25 cellular contexts compared by ENCODE assay signal in genomic region chr22:33770723-33771122, GRCh38.
DNase-seq lines count a peak whose midpoint lies in the region; ATAC-seq and TF ChIP-seq lines count a peak whose summit lies in the region.
"Had no signal": no experiment of that assay in that cellular context is flagged by ENCODE, and none has a peak within 500 bp of the region (broad histone marks: within the 10 kb centered on the region; RNA-seq: fewer than 3 reads in every experiment).

No MANE protein-coding gene starts in this region.

- no peak for DNase-seq in Right ventricle myocardium inferior (ENCODE audit: missing footprints)
- DNase-seq in right atrium auricular region (ENCODE audit: low spot score) = no peak
- no peak for DNase-seq in heart left ventricle
- no peak for DNase-seq in cardiac septum (ENCODE audit: low spot score)
- no peak for DNase-seq in left ventricle myocardium superior
- DNase-seq in WTC11 (ENCODE audit: low spot score) = no peak
- no peak for DNase-seq in GM13977 (ENCODE audit: low spot score)
- DNase-seq: BE2C; C1 segment of cervical spinal cord; CD4-positive, alpha-beta memory T cell; CD4-positive, CD25-positive, alpha-beta regulatory T cell; CD8-positive, alpha-beta memory T cell; COR-L47; DMS 273 treated with DMSO at 0.1 percent for 48 hours; DMS153; DMS53; DMS79; DND-41; EL; GDM1 had no signal

- H3K27me3 ChIP-seq in right atrium auricular region (no peaks in the 10 kb centered on the region), heart left ventricle (no peaks in the 10 kb centered on the region)
- H3K27me3 ChIP-seq: BE2C, BLaER1 had no signal

- H3K27me3 Mint-ChIP-seq in WTC11 (ENCODE audit: low read depth) = no peaks in the 10 kb centered on the region
- H3K27me3 Mint-ChIP-seq: CD4-positive, alpha-beta memory T cell; CD4-positive, CD25-positive, alpha-beta regulatory T cell; CD8-positive, alpha-beta memory T cell had no signal

- H3K9me3 Mint-ChIP-seq in WTC11 = no peaks in the 10 kb centered on the region

- WGBS in heart left ventricle, 4 donors = 51 to 66% (median 59%) methylated on average over 3 of the region's 3 CpGs

- no peaks in the 10 kb centered on the region for H3K36me3 Mint-ChIP-seq in WTC11
- H3K36me3 Mint-ChIP-seq: CD14-positive monocyte; CD4-positive, CD25-positive, alpha-beta regulatory T cell; CD8-positive, alpha-beta memory T cell had no signal

- H3K27ac ChIP-seq in right atrium auricular region (no peak overlapping the region), heart left ventricle (peak overlapping the region in 6 of 12 donors; percentile 2 to 70 (median 44))
- H3K27ac ChIP-seq: 22Rv1, A549, BLaER1 had no signal

- H3K36me3 ChIP-seq in right atrium auricular region (no peaks in the 10 kb centered on the region), heart left ventricle (no peaks in the 10 kb centered on the region)
- H3K36me3 ChIP-seq: BE2C, BLaER1 had no signal

- H3K9me3 ChIP-seq in right atrium auricular region = no peaks in the 10 kb centered on the region
- no peaks in the 10 kb centered on the region for H3K9me3 ChIP-seq in heart left ventricle
- H3K9me3 ChIP-seq: A549, BE2C, BLaER1 had no signal

- H3K4me3 Mint-ChIP-seq in WTC11 = no peak overlapping the region
- H3K4me3 Mint-ChIP-seq: CD14-positive monocyte; CD4-positive, alpha-beta memory T cell; CD4-positive, CD25-positive, alpha-beta regulatory T cell; CD8-positive, alpha-beta memory T cell had no signal

- POLR2A ChIA-PET in WTC11 (lab: Charles Lee) = no interaction called here

- H3K4me3 ChIP-seq in right atrium auricular region (no peak overlapping the region), heart left ventricle (no peak overlapping the region)
- H3K4me3 ChIP-seq: A549, BLaER1, GM12878 had no signal

- in situ Hi-C loops in GM13977 (cut with MboI; ENCODE audit: low pct_unique_long_range_greater_than_20kb, low sequenced_read_pairs, unreplicated experiment) = no loop called here

- peak; percentile 50 for ATAC-seq in Right ventricle myocardium inferior
- peak; percentile 17 to 60 (median 46) for ATAC-seq in heart left ventricle
- peak; percentile 71 for ATAC-seq in left ventricle myocardium superior
- no peak for ATAC-seq in WTC11
- ATAC-seq: A549, GM12878 had no signal

- H3K27ac Mint-ChIP-seq in WTC11 = no peak overlapping the region
- H3K27ac Mint-ChIP-seq: CD14-positive monocyte; CD4-positive, alpha-beta memory T cell; CD4-positive, CD25-positive, alpha-beta regulatory T cell; CD8-positive, alpha-beta memory T cell had no signal

- H3K4me1 Mint-ChIP-seq in WTC11 = peaks cover 18% of the 10 kb centered on the region
- H3K4me1 Mint-ChIP-seq: CD14-positive monocyte; CD4-positive, alpha-beta memory T cell; CD4-positive, CD25-positive, alpha-beta regulatory T cell; CD8-positive, alpha-beta memory T cell had no signal

- CTCF ChIA-PET in WTC11 (lab: Charles Lee) = no interaction called here

- TF ChIP-seq CTCF in right atrium auricular region (IDR thresholded peaks at IDR 0.05) (no peak), heart left ventricle (IDR thresholded peaks at IDR 0.05) (no peak), WTC11 (IDR thresholded peaks at IDR 0.05) (no peak), GM13977 (IDR thresholded peaks at IDR 0.05; ENCODE audit: extremely low read depth, insufficient read depth, missing control alignments) (no peak)

- intact Hi-C loops in Right ventricle myocardium inferior (cut with DNase I) (loop anchor here (10.0 kb wide), 1 partner anchor 466 kb away; no protein-coding TSS in a partner anchor), heart left ventricle (cut with DNase I) (loop anchor here in 2 of 10 donors (10.0 kb wide), 2 partner anchors 144 to 166 kb away; no protein-coding TSS in a partner anchor), cardiac septum (cut with DNase I) (no loop called here), left ventricle myocardium superior (cut with micrococcal nuclease) (no loop called here)

- H3K4me1 ChIP-seq in right atrium auricular region (peaks cover 0 to 18% of the 10 kb centered on the region in 2 donors), heart left ventricle (peaks cover 0 to 55% (median 12%) of the 10 kb centered on the region in 12 donors)
- H3K4me1 ChIP-seq: A549, BE2C had no signal

- no peak for TF ChIP-seq POLR2A in heart left ventricle (IDR thresholded peaks at IDR 0.05)

TF ChIP-seq in WTC11, 78 proteins besides CTCF, POLR2A, EP300 and RAD21 (continues in another document):
- TF ChIP-seq MYBL2 (CRISPR knock-in tag; IDR thresholded peaks at IDR 0.05) (no peak), E2F5 (CRISPR knock-in tag; IDR thresholded peaks at IDR 0.05) (no peak), NFYB (CRISPR knock-in tag; conservative IDR thresholded peaks at IDR 0.05; ENCODE audit: low read depth) (no peak), ZMAT4 (CRISPR knock-in tag; IDR thresholded peaks at IDR 0.05) (no peak), ZNF396 (CRISPR knock-in tag; IDR thresholded peaks at IDR 0.05; ENCODE audit: borderline replicate concordance) (no peak), OVOL2 (CRISPR knock-in tag; IDR thresholded peaks at IDR 0.05; ENCODE audit: borderline replicate concordance) (no peak), NR2C2 (CRISPR knock-in tag; IDR thresholded peaks at IDR 0.05) (no peak), ATF1 (CRISPR knock-in tag; IDR thresholded peaks at IDR 0.05) (no peak), ZNF281 (CRISPR knock-in tag; IDR thresholded peaks at IDR 0.05) (no peak), AR (CRISPR knock-in tag; IDR thresholded peaks at IDR 0.05) (no peak), ZNF671 (CRISPR knock-in tag; IDR thresholded peaks at IDR 0.05) (no peak), SMAD4 (CRISPR knock-in tag; IDR thresholded peaks at IDR 0.05) (no peak)
